22 cellular contexts compared by ENCODE assay signal in genomic region chr15:55515991-55516776, GRCh38. TPM values are rescaled to one million over a fixed set of nuclear protein-coding genes. Genes with fewer than 3 reads are reported as not detected.
A peak's percentile ranks its signal among the peaks of the same experiment; 100 is the strongest.
DNase-seq lines count a peak whose midpoint lies in the region; ATAC-seq, FAIRE-seq and TF ChIP-seq lines count a peak whose summit lies in the region.
"Had no signal": no experiment of that assay in that cellular context is flagged by ENCODE, and none has a peak within 500 bp of the region (broad histone marks: within the 10 kb centered on the region; RNA-seq: fewer than 3 reads in every experiment).

No MANE protein-coding gene starts in this region.

- H3K27me3 ChIP-seq in esophagus muscularis mucosa, result no peaks in the 10 kb centered on the region
- no peaks in the 10 kb centered on the region for H3K27me3 ChIP-seq in osteoblast (ENCODE audit: insufficient read depth, low read length)
- H3K27me3 ChIP-seq: BLaER1 had no signal

- H3K4me3 ChIP-seq in esophagus muscularis mucosa (no peak overlapping the region), osteoblast (ENCODE audit: insufficient read depth, low read length) (no peak overlapping the region)
- H3K4me3 ChIP-seq: BLaER1, HAP-1 had no signal

- H4K20me1 ChIP-seq in osteoblast (ENCODE audit: insufficient read depth, low read length), result no peaks in the 10 kb centered on the region
- H4K20me1 ChIP-seq: BLaER1 had no signal

- TF ChIP-seq POLR2A in esophagus muscularis mucosa (IDR thresholded peaks at IDR 0.05; ENCODE audit: low read depth), result no peak

- no peaks in the 10 kb centered on the region for H3K79me2 ChIP-seq in osteoblast (ENCODE audit: insufficient read depth, low read length)

- peak; percentile 24 for DNase-seq in ELF-1 (ENCODE audit: low read depth, low spot score)
- DNase-seq in esophagus muscularis mucosa (ENCODE audit: extremely low spot score), result peak; percentile 64
- DNase-seq in osteoblast (ENCODE audit: insufficient read length, low spot score, missing footprints), result peak; percentile 45
- no peak for DNase-seq in ecto neural progenitor cell (ENCODE audit: low spot score)
- DNase-seq in HTR-8/SVneo (ENCODE audit: insufficient read length, low spot score), result no peak
- DNase-seq: Caco-2; CD4-positive, CD25-positive, alpha-beta regulatory T cell; CD8-positive, alpha-beta T cell; DMS153; DND-41; GDM1; GOT3; HFFc6 had no signal

- TF ChIP-seq CTCF in esophagus muscularis mucosa (IDR thresholded peaks at IDR 0.05), result no peak
- no peak for TF ChIP-seq CTCF in osteoblast (IDR thresholded peaks at IDR 0.05; ENCODE audit: extremely low read depth, low read depth, low read length)

- H2AFZ ChIP-seq in osteoblast (ENCODE audit: low read length), result no peak overlapping the region

- WGBS in esophagus muscularis mucosa, result 93% methylated on average over 12 of the region's 12 CpGs

- no peak for ATAC-seq in HG03045 (IDR thresholded peaks at IDR 0.05; ENCODE audit: unreplicated experiment)
- ATAC-seq: CD8-positive, alpha-beta T cell had no signal

- no peak for FAIRE-seq in HTR-8/SVneo (lab: Jason Lieb, UNC)
- FAIRE-seq: A204.1, GM12891, GM18507, H54 had no signal

- no peaks in the 10 kb centered on the region for H3K4me1 ChIP-seq in esophagus muscularis mucosa
- no peaks in the 10 kb centered on the region for H3K4me1 ChIP-seq in osteoblast (ENCODE audit: insufficient read depth, low read length)
- H3K4me1 ChIP-seq: BLaER1, Caco-2, HAP-1 had no signal

- H3K4me2 ChIP-seq in osteoblast (ENCODE audit: insufficient read depth, low read length), result no peak overlapping the region
- H3K4me2 ChIP-seq: BLaER1 had no signal

- no peaks in the 10 kb centered on the region for H3K36me3 ChIP-seq in esophagus muscularis mucosa
- H3K36me3 ChIP-seq in osteoblast (ENCODE audit: insufficient read depth, low read length), result no peaks in the 10 kb centered on the region
- H3K36me3 ChIP-seq: BLaER1, HAP-1 had no signal

- intact Hi-C loops in esophagus muscularis mucosa (cut with DNase I), result no loop called here

- no peak for TF ChIP-seq EP300 in esophagus muscularis mucosa (IDR thresholded peaks at IDR 0.05)

- H3K27ac ChIP-seq in esophagus muscularis mucosa (replicated peaks in 1 of 4) (no peak overlapping the region), osteoblast (ENCODE audit: low read depth, low read length) (no peak overlapping the region)
- H3K27ac ChIP-seq: 22Rv1, BLaER1, C4-2B had no signal

- H3K9me3 ChIP-seq in esophagus muscularis mucosa (no peaks in the 10 kb centered on the region), osteoblast (ENCODE audit: low read depth, low read length) (no peaks in the 10 kb centered on the region)
- H3K9me3 ChIP-seq: Caco-2 had no signal

RNA-seq across cellular contexts. Expression of gene DNAAF4, which starts 8.2 kb away (rescaled TPM):
- 1 to 10 TPM in 3 of 4 donors, under 1 TPM in 1; 0.50 to 2.1 (median 1.4) TPM for total RNA-seq in esophagus muscularis mucosa
- total RNA-seq in osteoblast, result 2.9 and 5.1 TPM in 2 replicates
- total RNA-seq: CD8-positive, alpha-beta T cell had no signal

Comparison
In these comparisons a context has a peak if more than half of its experiments do, and no peak if none do; other contexts are left out.
1. DNase-seq: peak in ELF-1 (single experiment), esophagus muscularis mucosa (single experiment) and osteoblast (single experiment); none in ecto neural progenitor cell (single experiment) and HTR-8/SVneo (single experiment).